20 cellular contexts compared by ENCODE assay signal in genomic region chr11:111049131-111049530, GRCh38.
A peak's percentile ranks its signal among the peaks of the same experiment; 100 is the strongest.
DNase-seq lines count a peak whose midpoint lies in the region; ATAC-seq and TF ChIP-seq lines count a peak whose summit lies in the region.
"Had no signal": no experiment of that assay in that cellular context is flagged by ENCODE, and none has a peak within 500 bp of the region (broad histone marks: within the 10 kb centered on the region; RNA-seq: fewer than 3 reads in every experiment).

No MANE protein-coding gene starts in this region.

- H3K9me3 ChIP-seq in IMR-90 (ENCODE audit: control insufficient read depth, insufficient read depth, low read length): no peaks in the 10 kb centered on the region
- H3K9me3 ChIP-seq: A549, BE2C, HAP-1 had no signal

- H3K27me3 Mint-ChIP-seq in activated naive CD8-positive, alpha-beta T cell treated with anti-CD3 and anti-CD28 coated beads for 36 hours: peaks cover 8% of the 10 kb centered on the region
- H3K27me3 Mint-ChIP-seq: CD4-positive, alpha-beta T cell had no signal

- in situ Hi-C loops in IMR-90 (cut with MboI; ENCODE audit: low sequenced_read_pairs): no loop called here

- DNase-seq in IMR-90 (no peak), amniotic epithelial cell (ENCODE audit: low read depth) (peak; percentile 67), fibroblast of villous mesenchyme (ENCODE audit: low read depth) (peak; percentile 14), SHP77 treated with DMSO at 0.1 percent for 48 hours (lab: John Stamatoyannopoulos, UW) (no peak)
- DNase-seq in activated naive CD8-positive, alpha-beta T cell treated with anti-CD3 and anti-CD28 coated beads for 36 hours: no peak
- DNase-seq: 8988T; ACHN; AML-193; BE2C; CD4-positive, alpha-beta T cell; CD8-positive, alpha-beta memory T cell; DMS53; DMS79 treated with DMSO at 0.1 percent for 48 hours; GOT3; HFFc6 had no signal

- no peak for TF ChIP-seq RAD21 in IMR-90 (IDR thresholded peaks at IDR 0.05; ENCODE audit: low read length)

- H3K18ac ChIP-seq in IMR-90 (ENCODE audit: low read depth, low read length): no peak overlapping the region

- no peak overlapping the region for H2BK5ac ChIP-seq in IMR-90 (ENCODE audit: low read depth, low read length, poor library complexity, severe bottlenecking)

- no peak overlapping the region for H3K4me2 ChIP-seq in IMR-90 (ENCODE audit: low read depth, low read length)
- H3K4me2 ChIP-seq: A549; BLaER1 treated with 17β-estradiol and CSF1 and Interleukin-3, amounts not matched to agents 10 nM and 100 nM had no signal

- H3K27ac ChIP-seq in IMR-90 (ENCODE audit: insufficient read depth, low read length): no peak overlapping the region
- H3K27ac ChIP-seq: A549; BLaER1 treated with 17β-estradiol and CSF1 and Interleukin-3, amounts not matched to agents 10 nM and 100 nM had no signal

- H3K56ac ChIP-seq in IMR-90 (ENCODE audit: extremely low read depth, insufficient read depth, low read length): no peak overlapping the region

- H4K20me1 ChIP-seq in IMR-90 (ENCODE audit: insufficient read depth, low read length): no peaks in the 10 kb centered on the region
- H4K20me1 ChIP-seq: BLaER1 treated with 17β-estradiol and CSF1 and Interleukin-3, amounts not matched to agents 10 nM and 100 nM had no signal

- ATAC-seq in IMR-90 (ENCODE audit: low read depth) (no peak; the same call in 1 of the 2 replicates), HG03457 (IDR thresholded peaks at IDR 0.05; ENCODE audit: unreplicated experiment) (no peak)
- ATAC-seq: A549 had no signal

- TF ChIP-seq CTCF in IMR-90 (conservative IDR thresholded peaks at IDR 0.05; ENCODE audit: low read depth, low read length) (no peak), fibroblast of villous mesenchyme (IDR thresholded peaks at IDR 0.05; ENCODE audit: insufficient read depth, low read depth, low read length) (no peak)

- intact Hi-C loops in IMR-90 (cut with micrococcal nuclease): no loop called here

- no peaks in the 10 kb centered on the region for H3K4me1 Mint-ChIP-seq in activated naive CD8-positive, alpha-beta T cell treated with anti-CD3 and anti-CD28 coated beads for 36 hours
- H3K4me1 Mint-ChIP-seq: CD8-positive, alpha-beta memory T cell had no signal

- TF ChIP-seq POLR2A in IMR-90 (IDR thresholded peaks at IDR 0.05; ENCODE audit: low read depth, low read length): no peak

- H2AFZ ChIP-seq in IMR-90 (replicated peaks; ENCODE audit: low read length, poor library complexity): no peak overlapping the region

- no peaks in the 10 kb centered on the region for H3K4me1 ChIP-seq in IMR-90 (ENCODE audit: control insufficient read depth, insufficient read depth, low read length)
- H3K4me1 ChIP-seq: A549; BE2C; BLaER1 treated with 17β-estradiol and CSF1 and Interleukin-3, amounts not matched to agents 10 nM and 100 nM; HAP-1 had no signal

- no peak overlapping the region for H3K9ac ChIP-seq in IMR-90 (ENCODE audit: low read depth, low read length)
- H3K9ac ChIP-seq: BLaER1 treated with 17β-estradiol and CSF1 and Interleukin-3, amounts not matched to agents 10 nM and 100 nM had no signal

- CTCF ChIA-PET in IMR-90 (lab: Yijun Ruan, JAX): interaction anchor here (0.7 kb wide), 1 partner anchor 520 kb away, joined by 3 read pairs; no protein-coding TSS in a partner anchor

- H3K9me1 ChIP-seq in IMR-90 (ENCODE audit: insufficient read depth, low read length): no peaks in the 10 kb centered on the region; the same call in 1 of the 2 replicates

- no peak overlapping the region for H3K27ac Mint-ChIP-seq in activated naive CD8-positive, alpha-beta T cell treated with anti-CD3 and anti-CD28 coated beads for 36 hours
- H3K27ac Mint-ChIP-seq: CD14-positive monocyte; CD4-positive, alpha-beta T cell; CD8-positive, alpha-beta memory T cell; HFFc6 had no signal

- no peak overlapping the region for H4K5ac ChIP-seq in IMR-90 (ENCODE audit: low read depth, low read length)

- no peaks in the 10 kb centered on the region for H3K36me3 ChIP-seq in IMR-90 (ENCODE audit: control insufficient read depth, insufficient read depth, low read length)
- H3K36me3 ChIP-seq: BE2C; BLaER1 treated with 17β-estradiol and CSF1 and Interleukin-3, amounts not matched to agents 10 nM and 100 nM; HAP-1 had no signal

- no peaks in the 10 kb centered on the region for H3K79me1 ChIP-seq in IMR-90 (ENCODE audit: low read depth in 1 of 2, low read length in 2 of 2)

- no peak overlapping the region for H2AK9ac ChIP-seq in IMR-90 (replicated peaks; ENCODE audit: low read depth, low read length, poor library complexity)

- H3K4me3 ChIP-seq in IMR-90 (ENCODE audit: insufficient read depth, low read depth, low read length) (no peak overlapping the region), fibroblast of villous mesenchyme (ENCODE audit: low read depth, low read length) (no peak overlapping the region)
- H3K4me3 ChIP-seq: A549; BLaER1 treated with 17β-estradiol and CSF1 and Interleukin-3, amounts not matched to agents 10 nM and 100 nM; HAP-1 had no signal

- no peak overlapping the region for H3K23ac ChIP-seq in IMR-90 (ENCODE audit: low read depth, low read length)

- H3K27me3 ChIP-seq in IMR-90 (ENCODE audit: control insufficient read depth, insufficient read depth, low read length): no peaks in the 10 kb centered on the region
- H3K27me3 ChIP-seq: BE2C; BLaER1 treated with 17β-estradiol and CSF1 and Interleukin-3, amounts not matched to agents 10 nM and 100 nM had no signal

- H4K8ac ChIP-seq in IMR-90 (ENCODE audit: low read depth in 2 of 2, low read length in 2 of 2): no peak overlapping the region

- H3K4ac ChIP-seq in IMR-90 (ENCODE audit: low read depth, low read length): no peak overlapping the region

- no peak overlapping the region for H2BK120ac ChIP-seq in IMR-90 (ENCODE audit: low read depth, low read length)

- WGBS in IMR-90 (ENCODE audit: extremely low coverage in 2 of 2, insufficient read length in 1 of 2), 2 experiments: no CpG with 5 or more reads among the region's 4 CpGs

- H2AK5ac ChIP-seq in IMR-90 (ENCODE audit: low read depth, low read length): no peak overlapping the region

- dilution Hi-C loops in IMR-90 (cut with HindIII; ENCODE audit: low sequenced_read_pairs, unreplicated experiment): no loop called here

- H3K36me3 Mint-ChIP-seq in activated naive CD8-positive, alpha-beta T cell treated with anti-CD3 and anti-CD28 coated beads for 36 hours: no peaks in the 10 kb centered on the region
- H3K36me3 Mint-ChIP-seq: CD14-positive monocyte; CD8-positive, alpha-beta memory T cell had no signal

- H3K14ac ChIP-seq in IMR-90 (replicated peaks; ENCODE audit: low read depth, low read length): no peak overlapping the region

- H2BK15ac ChIP-seq in IMR-90 (ENCODE audit: low read depth, low read length): no peak overlapping the region

- no peak overlapping the region for H4K91ac ChIP-seq in IMR-90 (ENCODE audit: insufficient read depth, low read depth, low read length)

- BruUV-seq in IMR-90 (replicated peaks; lab: Mats Ljungman, UMichigan): no TSS peak

- POLR2A ChIA-PET in IMR-90 (lab: Charles Lee; ENCODE audit: unreplicated experiment): no interaction called here

- no peaks in the 10 kb centered on the region for H3K9me3 Mint-ChIP-seq in activated naive CD8-positive, alpha-beta T cell treated with anti-CD3 and anti-CD28 coated beads for 36 hours
- H3K9me3 Mint-ChIP-seq: CD4-positive, alpha-beta T cell; HFFc6 had no signal

- no peak overlapping the region for H2BK20ac ChIP-seq in IMR-90 (ENCODE audit: low read depth, low read length)

- no peak overlapping the region for H3K4me3 Mint-ChIP-seq in activated naive CD8-positive, alpha-beta T cell treated with anti-CD3 and anti-CD28 coated beads for 36 hours
- H3K4me3 Mint-ChIP-seq: CD14-positive monocyte; CD4-positive, alpha-beta T cell; CD8-positive, alpha-beta memory T cell; HFFc6 had no signal

TF ChIP-seq in IMR-90, 13 proteins besides CTCF, POLR2A, EP300 and RAD21:
- TF ChIP-seq BHLHE40 (IDR thresholded peaks at IDR 0.05; ENCODE audit: low read depth, low read length) (peak; percentile 37; the same call in 1 of the 2 replicates), RCOR1 (IDR thresholded peaks at IDR 0.05; ENCODE audit: insufficient replicate concordance, low read length) (no peak)

Comparison
In these comparisons a context has a peak if more than half of its experiments do, and no peak if none do; other contexts are left out.
1. DNase-seq: peak in amniotic epithelial cell (single experiment) and fibroblast of villous mesenchyme (single experiment); none in IMR-90 (single experiment), activated naive CD8-positive, alpha-beta T cell treated with anti-CD3 and anti-CD28 coated beads for 36 hours (single experiment) and SHP77 treated with DMSO at 0.1 percent for 48 hours (single experiment).